In the genomic region with DNA sequence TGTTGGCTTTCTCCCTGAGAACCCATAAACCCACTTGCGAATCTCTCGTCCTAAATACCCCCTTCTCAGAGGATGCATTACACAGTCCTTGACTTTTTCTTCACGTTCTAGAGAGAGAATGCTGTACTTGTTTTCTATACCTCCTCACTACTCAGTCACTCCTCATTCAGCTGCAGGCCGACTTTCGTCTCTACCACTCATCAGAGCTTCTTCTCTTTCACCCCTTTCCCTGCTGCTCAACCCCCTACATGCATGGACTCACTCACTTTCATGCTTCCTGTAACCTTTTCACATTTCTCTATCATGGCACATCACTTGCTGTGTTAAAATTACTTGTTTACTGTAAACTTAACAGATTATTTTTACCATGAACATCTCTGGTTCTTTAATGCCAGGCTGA, we compare ENCODE assay signal across 14 cellular contexts. TPM values are rescaled to one million over a fixed set of nuclear protein-coding genes. Genes with fewer than 3 reads are reported as not detected.
A peak's percentile ranks its signal among the peaks of the same experiment; 100 is the strongest.
DNase-seq lines count a peak whose midpoint lies in the region; ATAC-seq and TF ChIP-seq lines count a peak whose summit lies in the region.
"Had no signal": no experiment of that assay in that cellular context is flagged by ENCODE, and none has a peak within 500 bp of the region (broad histone marks: within the 10 kb centered on the region; RNA-seq: fewer than 3 reads in every experiment).

No MANE protein-coding gene starts in this region.

- peak overlapping the region; percentile 2 to 8 for H3K27ac Mint-ChIP-seq in effector memory CD8-positive, alpha-beta T cell
- peak overlapping the region in 3 of 9 donors; percentile 6 to 71 (median 19) for H3K27ac Mint-ChIP-seq in naive thymus-derived CD4-positive, alpha-beta T cell

- POLR2A ChIA-PET in OCI-LY7 (lab: Charles Lee), result interaction anchor here (1.4 kb wide), 1 partner anchor 9 kb away, joined by 4 read pairs; no protein-coding TSS in a partner anchor
- POLR2A ChIA-PET in naive thymus-derived CD4-positive, alpha-beta T cell (lab: Charles Lee), result interaction anchor here (1.2 kb wide), 1 partner anchor 19 kb away, joined by 4 read pairs; no protein-coding TSS in a partner anchor

- H3K27me3 Mint-ChIP-seq in effector memory CD8-positive, alpha-beta T cell, result no peaks in the 10 kb centered on the region
- H3K27me3 Mint-ChIP-seq in naive thymus-derived CD4-positive, alpha-beta T cell, result no peaks in the 10 kb centered on the region

- no peaks in the 10 kb centered on the region for H3K9me2 ChIP-seq in OCI-LY7 (ENCODE audit: insufficient read depth, low read length)

- no TSS peak for BruUV-seq in OCI-LY7 (replicated peaks; lab: Mats Ljungman, UMichigan)

- TF ChIP-seq CTCF in OCI-LY7 (conservative IDR thresholded peaks at IDR 0.05; ENCODE audit: low read length), result no peak

- no peaks in the 10 kb centered on the region for H3K9me3 Mint-ChIP-seq in effector memory CD8-positive, alpha-beta T cell
- peaks cover 0 to 4% (median 0%) of the 10 kb centered on the region in 11 donors for H3K9me3 Mint-ChIP-seq in naive thymus-derived CD4-positive, alpha-beta T cell

- no peaks in the 10 kb centered on the region for H3K4me1 ChIP-seq in OCI-LY7 (ENCODE audit: insufficient read depth, low read length, poor library complexity, severe bottlenecking)
- H3K4me1 ChIP-seq in naive thymus-derived CD4-positive, alpha-beta T cell (ENCODE audit: control insufficient read depth in 2 of 2, insufficient read depth in 2 of 2, low read length in 2 of 2), result peaks cover 11 to 32% of the 10 kb centered on the region in 2 donors

- no peaks in the 10 kb centered on the region for H4K20me1 ChIP-seq in OCI-LY7 (ENCODE audit: insufficient read depth, low read length)

- no peak overlapping the region for H3K4me2 ChIP-seq in OCI-LY7 (ENCODE audit: low read length)

- intact Hi-C loops in OCI-LY7 (cut with micrococcal nuclease; ENCODE audit: unreplicated experiment), result no loop called here
- intact Hi-C loops in naive thymus-derived CD4-positive, alpha-beta T cell (cut with micrococcal nuclease), result no loop called here

- ATAC-seq in GM18858 (IDR thresholded peaks at IDR 0.05; ENCODE audit: unreplicated experiment) (peak; percentile 33), GM21360 (IDR thresholded peaks at IDR 0.05; ENCODE audit: unreplicated experiment) (peak; percentile 41), HG02973 (IDR thresholded peaks at IDR 0.05; ENCODE audit: unreplicated experiment) (peak; percentile 50)
- ATAC-seq in effector memory CD8-positive, alpha-beta T cell (replicated peaks), result no peak
- no peak for ATAC-seq in naive thymus-derived CD4-positive, alpha-beta T cell

- H3K36me3 ChIP-seq in OCI-LY7 (ENCODE audit: insufficient read depth, low read length), result no peaks in the 10 kb centered on the region
- H3K36me3 ChIP-seq in naive thymus-derived CD4-positive, alpha-beta T cell (ENCODE audit: control insufficient read depth in 2 of 3, insufficient read depth in 3 of 3, low read length in 3 of 3), result no peaks in the 10 kb centered on the region
- H3K36me3 ChIP-seq: WERI-Rb-1 had no signal

- H3K79me2 ChIP-seq in OCI-LY7 (ENCODE audit: insufficient read depth, low read depth, low read length), result no peaks in the 10 kb centered on the region

- no peak for DNase-seq in effector memory CD8-positive, alpha-beta T cell
- no peak for DNase-seq in OCI-LY7 (ENCODE audit: low spot score)
- no peak for DNase-seq in naive thymus-derived CD4-positive, alpha-beta T cell
- no peak for DNase-seq in superior temporal gyrus (ENCODE audit: extremely low spot score)
- DNase-seq: activated T-cell treated with anti-CD3 and anti-CD28 coated beads, Interleukin-2, amount 50 U/mL, for 1 hour; GDM1; mammary epithelial cell; NCI-H187 treated with DMSO at 0.1 percent for 48 hours; NK-92 treated with Interleukin-12 subunit alpha and Interleukin-12 subunit beta, amount 100 ng/mL, for 24 hours; WERI-Rb-1 had no signal

- CTCF ChIA-PET in OCI-LY7 (lab: Charles Lee; ENCODE audit: unreplicated experiment), result no interaction called here
- CTCF ChIA-PET in naive thymus-derived CD4-positive, alpha-beta T cell (lab: Charles Lee), result interaction anchor here (0.9 kb wide), 1 partner anchor 76 kb away, joined by 3 read pairs; no protein-coding TSS in a partner anchor

- peaks cover 36% of the 10 kb centered on the region for H3K36me3 Mint-ChIP-seq in effector memory CD8-positive, alpha-beta T cell (ENCODE audit: insufficient read depth)
- peaks cover 4 to 49% (median 44%) of the 10 kb centered on the region in 5 donors for H3K36me3 Mint-ChIP-seq in naive thymus-derived CD4-positive, alpha-beta T cell

- no peaks in the 10 kb centered on the region for H3K9me3 ChIP-seq in OCI-LY7 (ENCODE audit: low read length)
- H3K9me3 ChIP-seq in naive thymus-derived CD4-positive, alpha-beta T cell (ENCODE audit: control insufficient read depth in 2 of 3, low read length in 3 of 3), result no peaks in the 10 kb centered on the region
- H3K9me3 ChIP-seq: SJSA1 had no signal

- H3K4me3 Mint-ChIP-seq in effector memory CD8-positive, alpha-beta T cell, result peak overlapping the region in 1 of 2 donors; percentile 23
- H3K4me3 Mint-ChIP-seq in naive thymus-derived CD4-positive, alpha-beta T cell, result peak overlapping the region in 2 of 10 donors; percentile 20 to 23

- H3K4me1 Mint-ChIP-seq in effector memory CD8-positive, alpha-beta T cell (ENCODE audit: low read depth in 2 of 2), result peaks cover 34 to 48% of the 10 kb centered on the region in 2 donors
- peaks cover 40 to 84% (median 53%) of the 10 kb centered on the region in 7 donors for H3K4me1 Mint-ChIP-seq in naive thymus-derived CD4-positive, alpha-beta T cell

- no peak overlapping the region for H3K4me3 ChIP-seq in OCI-LY7 (ENCODE audit: low read depth, low read length, poor library complexity, severe bottlenecking)
- no peak overlapping the region for H3K4me3 ChIP-seq in naive thymus-derived CD4-positive, alpha-beta T cell (ENCODE audit: low read length)
- H3K4me3 ChIP-seq: SJSA1 had no signal

- H3K27ac ChIP-seq in OCI-LY7 (ENCODE audit: low read depth, low read length, poor library complexity, severe bottlenecking), result no peak overlapping the region
- no peak overlapping the region for H3K27ac ChIP-seq in naive thymus-derived CD4-positive, alpha-beta T cell (ENCODE audit: low read depth, low read length)
- H3K27ac ChIP-seq: SJSA1, WERI-Rb-1 had no signal

- no peaks in the 10 kb centered on the region for H3K27me3 ChIP-seq in naive thymus-derived CD4-positive, alpha-beta T cell (ENCODE audit: control insufficient read depth in 2 of 2, insufficient read depth in 2 of 2, low read length in 2 of 2)
- H3K27me3 ChIP-seq: SJSA1 had no signal

- H2AFZ ChIP-seq in OCI-LY7 (ENCODE audit: low read length), result no peak overlapping the region

RNA-seq across cellular contexts. Expression of a gene that starts 19.8 kb away (rescaled TPM):
- not detected in 2 replicates for total RNA-seq in OCI-LY7 (2014; rRNA removed; shearing (Covaris generic))
- total RNA-seq in OCI-LY7 (2022), result not detected in 2 replicates
- 10 to 100 TPM; 48.5 to 84.5 (median 57.0) TPM for total RNA-seq in naive thymus-derived CD4-positive, alpha-beta T cell
- polyA plus RNA-seq in naive thymus-derived CD4-positive, alpha-beta T cell, result 10 to 100 TPM; 73.8 to 90.8 TPM

Comparison
In these comparisons a context has a peak if more than half of its experiments do, and no peak if none do; other contexts are left out.
1. ATAC-seq: peak in GM18858 (single experiment), GM21360 (single experiment) and HG02973 (single experiment); none in effector memory CD8-positive, alpha-beta T cell (single experiment) and naive thymus-derived CD4-positive, alpha-beta T cell (single experiment).
2. RNA of a gene that starts 19.8 kb away (total RNA-seq): 48.5 to 84.5 TPM in naive thymus-derived CD4-positive, alpha-beta T cell; not detected in OCI-LY7; every median in the first group is over 10 times any median in the second.